In the genomic region with DNA sequence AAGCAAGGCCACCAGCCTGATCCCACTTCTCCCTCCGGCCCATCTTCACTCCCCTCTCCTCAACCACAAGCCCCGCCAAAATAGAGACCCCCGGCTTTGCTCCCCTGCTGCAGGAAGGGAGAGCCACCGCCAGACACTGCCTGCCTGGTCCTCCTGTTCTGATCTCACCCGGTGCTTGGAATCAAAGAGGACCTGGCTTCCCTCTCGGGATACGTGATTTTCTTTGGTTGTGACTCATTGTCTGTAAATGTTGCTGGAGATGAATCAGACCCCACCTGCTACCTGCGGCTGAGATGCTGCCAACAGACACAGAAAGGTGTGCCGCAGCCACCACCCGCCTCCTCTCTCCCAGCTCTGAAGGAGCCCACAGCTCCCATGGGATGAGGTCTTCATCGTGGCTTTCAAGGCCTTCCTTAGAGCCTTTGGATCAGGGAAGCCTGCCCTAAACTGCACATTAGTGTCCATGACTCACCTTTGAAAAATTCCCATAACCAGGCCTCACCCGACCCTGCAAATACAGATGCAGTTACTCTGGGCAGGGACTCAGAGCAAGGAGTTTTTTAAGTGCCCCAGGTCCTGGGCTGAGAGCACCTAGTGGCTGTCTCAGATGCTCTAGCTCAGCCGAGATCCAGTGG, we compare ENCODE assay signal across 9 cellular contexts.
DNase-seq lines count a peak whose midpoint lies in the region; ATAC-seq, FAIRE-seq and TF ChIP-seq lines count a peak whose summit lies in the region.
"Had no signal": no experiment of that assay in that cellular context is flagged by ENCODE, and none has a peak within 500 bp of the region (broad histone marks: within the 10 kb centered on the region; RNA-seq: fewer than 3 reads in every experiment).

No MANE protein-coding gene starts in this region.

- peak overlapping the region; percentile 28 for H2AFZ ChIP-seq in endothelial cell of umbilical vein (ENCODE audit: low read depth, low read length)

- peak; percentile 83 for FAIRE-seq in endothelial cell of umbilical vein (lab: Jason Lieb, UNC)

- ATAC-seq in GM21367 (IDR thresholded peaks at IDR 0.05; ENCODE audit: unreplicated experiment) (no peak), HG02938 (IDR thresholded peaks at IDR 0.05; ENCODE audit: unreplicated experiment) (no peak)

- no peaks in the 10 kb centered on the region for H3K79me2 ChIP-seq in endothelial cell of umbilical vein (ENCODE audit: control insufficient read depth, insufficient read depth, low read length)

- H3K36me3 ChIP-seq in endothelial cell of umbilical vein (ENCODE audit: control insufficient read depth in 2 of 2, extremely low read depth in 1 of 2, insufficient read depth in 2 of 2, low read length in 2 of 2) = no peaks in the 10 kb centered on the region
- H3K36me3 ChIP-seq in ovary = no peaks in the 10 kb centered on the region

- H3K9me1 ChIP-seq in endothelial cell of umbilical vein (replicated peaks; ENCODE audit: control insufficient read depth, extremely low read depth, insufficient read depth, low read length) = no peaks in the 10 kb centered on the region

- peaks cover 42% of the 10 kb centered on the region for H3K4me1 ChIP-seq in endothelial cell of umbilical vein (ENCODE audit: control insufficient read depth, extremely low read depth, insufficient read depth, low read length)
- peaks cover 15% of the 10 kb centered on the region for H3K4me1 ChIP-seq in ovary (ENCODE audit: insufficient read depth)

- no peaks in the 10 kb centered on the region for H3K27me3 ChIP-seq in endothelial cell of umbilical vein (ENCODE audit: control insufficient read depth in 2 of 2, insufficient read depth in 2 of 2, low read length in 2 of 2)
- no peaks in the 10 kb centered on the region for H3K27me3 ChIP-seq in ovary

- TF ChIP-seq POLR2A in endothelial cell of umbilical vein (IDR thresholded peaks at IDR 0.05; ENCODE audit: low read depth, low read length) (no peak), ovary (IDR thresholded peaks at IDR 0.05) (no peak)

- DNase-seq in Caki2 (ENCODE audit: low read depth) (peak; percentile 84), NCI-H2107 (lab: John Stamatoyannopoulos, UW) (peak; percentile 81), endothelial cell of umbilical vein (ENCODE audit: low read depth, low spot score) (peak; percentile 69), ovary (peak in 4 of 5 donors; percentile 26 to 43 (median 32)), posterior vena cava (ENCODE audit: low spot score) (no peak)
- DNase-seq in activated CD8-positive, alpha-beta memory T cell treated with anti-CD3 and anti-CD28 coated beads, Interleukin-2, amount 50 U/mL, for 48 hours = no peak
- DNase-seq: NCI-H1105 treated with DMSO at 0.1 percent for 48 hours had no signal

- no peak for TF ChIP-seq CTCF in endothelial cell of umbilical vein (IDR thresholded peaks at IDR 0.05; ENCODE audit: extremely low read depth in 1 of 2, insufficient read depth in 1 of 2, low read depth in 1 of 2, low read length in 2 of 2)
- TF ChIP-seq CTCF in ovary (IDR thresholded peaks at IDR 0.05) = no peak

- intact Hi-C loops in endothelial cell of umbilical vein (cut with micrococcal nuclease) = loop anchor here (1.0 kb wide), 5 partner anchors 78 to 207 kb away; no protein-coding TSS in a partner anchor
- intact Hi-C loops in ovary (cut with DNase I) = no loop called here
- intact Hi-C loops in posterior vena cava (cut with DNase I) = loop anchor here (5.0 to 10.0 kb wide), 3 partner anchors 60 to 212 kb away; a partner anchor contains a TSS

- H3K4me2 ChIP-seq in endothelial cell of umbilical vein (ENCODE audit: insufficient read depth, low read length) = no peak overlapping the region

- TF ChIP-seq EP300 in ovary (IDR thresholded peaks at IDR 0.05) = no peak

- H3K9ac ChIP-seq in endothelial cell of umbilical vein (replicated peaks; ENCODE audit: extremely low read depth, insufficient read depth, low read length) = peak overlapping the region; percentile 12

- no peak overlapping the region for H3K4me3 ChIP-seq in endothelial cell of umbilical vein (replicated peaks in 1 of 3; ENCODE audit: insufficient read depth in 1 of 3, low read depth in 1 of 3, low read length in 3 of 3)
- H3K4me3 ChIP-seq in ovary = no peak overlapping the region

- no peaks in the 10 kb centered on the region for H3K9me3 ChIP-seq in endothelial cell of umbilical vein (replicated peaks; ENCODE audit: control insufficient read depth, insufficient read depth, low read length)
- no peaks in the 10 kb centered on the region for H3K9me3 ChIP-seq in ovary

- in situ Hi-C loops in Caki2 (cut with HindIII; ENCODE audit: low pct_unique_long_range_greater_than_20kb, low sequenced_read_pairs) = no loop called here

- no peaks in the 10 kb centered on the region for H4K20me1 ChIP-seq in endothelial cell of umbilical vein (replicated peaks; ENCODE audit: control insufficient read depth, extremely low read depth, insufficient read depth, low read length)

- BruUV-seq in endothelial cell of umbilical vein (replicated peaks; lab: Mats Ljungman, UMichigan) = no TSS peak

- CTCF ChIA-PET in endothelial cell of umbilical vein (lab: Charles Lee) = interaction anchor here (0.8 to 25.4 kb wide), 3 partner anchors 16 to 280 kb away, joined by 3 to 994 read pairs (median 6); no protein-coding TSS in a partner anchor

- WGBS in ovary, 3 donors = 55 to 62% (median 57%) methylated on average over 13 of the region's 13 CpGs

- H3K27ac ChIP-seq in endothelial cell of umbilical vein (ENCODE audit: insufficient read depth, low read depth, low read length) (peak overlapping the region; percentile 57), ovary (no peak overlapping the region)

- dilution Hi-C loops in endothelial cell of umbilical vein (cut with MboI; ENCODE audit: extremely low pct_ligation_motif_present, low sequenced_read_pairs) = loop anchor here (25.0 kb wide), 1 partner anchor 277 kb away; no protein-coding TSS in a partner anchor

- POLR2A ChIA-PET in endothelial cell of umbilical vein (lab: Charles Lee) = no interaction called here

TF ChIP-seq in endothelial cell of umbilical vein, 7 proteins besides CTCF, POLR2A, EP300 and RAD21:
- TF ChIP-seq GATA2 (IDR thresholded peaks at IDR 0.05; ENCODE audit: insufficient read depth, insufficient read length, low read depth, low read length) = no peak
- TF ChIP-seq POLR2AphosphoS5 (IDR thresholded peaks at IDR 0.05; ENCODE audit: insufficient read depth, low read depth, low read length) = peak; percentile 20
- peak; percentile 81 for TF ChIP-seq FOS (IDR thresholded peaks at IDR 0.05; ENCODE audit: borderline replicate concordance, insufficient read depth, low read length)
- TF ChIP-seq MYC (IDR thresholded peaks at IDR 0.05; ENCODE audit: low read depth, low read length) = no peak
- TF ChIP-seq, protein P1, sequence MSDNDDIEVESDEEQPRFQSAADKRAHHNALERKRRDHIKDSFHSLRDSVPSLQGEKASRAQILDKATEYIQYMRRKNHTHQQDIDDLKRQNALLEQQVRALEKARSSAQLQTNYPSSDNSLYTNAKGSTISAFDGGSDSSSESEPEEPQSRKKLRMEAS (IDR thresholded peaks at IDR 0.05; ENCODE audit: insufficient read depth, insufficient read length) = no peak
- TF ChIP-seq JUN (IDR thresholded peaks at IDR 0.05; ENCODE audit: borderline replicate concordance, insufficient read depth, insufficient read length, low read depth) = peak; percentile 41
- no peak for TF ChIP-seq EZH2 (IDR thresholded peaks at IDR 0.05; ENCODE audit: borderline replicate concordance, low read depth, low read length, severe bottlenecking)

Comparison
In these comparisons a context has a peak if more than half of its experiments do, and no peak if none do; other contexts are left out.
1. DNase-seq: peak in Caki2 (single experiment), NCI-H2107 (single experiment), endothelial cell of umbilical vein (single experiment) and ovary (4 of 5); none in activated CD8-positive, alpha-beta memory T cell treated with anti-CD3 and anti-CD28 coated beads, Interleukin-2, amount 50 U/mL, for 48 hours (single experiment) and posterior vena cava (single experiment).
2. intact Hi-C loops: an anchor here in endothelial cell of umbilical vein (1.0 kb wide) and posterior vena cava (5.0 to 10.0 kb wide); none called in ovary.